8 cellular contexts compared by ENCODE assay signal in genomic region chr17:8221663-8222379, GRCh38. TPM values are rescaled to one million over a fixed set of nuclear protein-coding genes. Genes with fewer than 3 reads are reported as not detected.
DNase-seq lines count a peak whose midpoint lies in the region; ATAC-seq and TF ChIP-seq lines count a peak whose summit lies in the region.

No MANE protein-coding gene starts in this region.

- H3K27ac ChIP-seq in HEK293 (ENCODE audit: extremely low read depth, low read depth, low read length) (peak overlapping the region; percentile 93), heart left ventricle (peak overlapping the region; percentile 93 to 99 (median 98))

- H3K4me1 ChIP-seq in HEK293 (ENCODE audit: control insufficient read depth, insufficient read depth, low read length) = peaks cover 5% of the 10 kb centered on the region; the same call in 1 of the 2 replicates
- peaks cover 0 to 26% (median 11%) of the 10 kb centered on the region in 12 donors for H3K4me1 ChIP-seq in heart left ventricle

- peak overlapping the region; percentile 78 for H3K4me3 ChIP-seq in HEK293 (ENCODE audit: low read depth, low read length)
- H3K4me3 ChIP-seq in heart left ventricle = peak overlapping the region; percentile 49 to 82 (median 69)

- H3K36me3 Mint-ChIP-seq in activated naive CD8-positive, alpha-beta T cell treated with anti-CD3 and anti-CD28 coated beads, Interleukin-2, amount 50 U/mL, for 24 hours (ENCODE audit: low read depth) = peaks cover 22% of the 10 kb centered on the region
- H3K36me3 Mint-ChIP-seq in type B pancreatic cell = peaks cover 13% of the 10 kb centered on the region

- peak; percentile 50 for ATAC-seq in activated naive CD8-positive, alpha-beta T cell treated with anti-CD3 and anti-CD28 coated beads, Interleukin-2, amount 50 U/mL, for 24 hours
- peak; percentile 68 to 77 (median 70) for ATAC-seq in heart left ventricle

- peak overlapping the region; percentile 97 for H3K4me3 Mint-ChIP-seq in activated naive CD8-positive, alpha-beta T cell treated with anti-CD3 and anti-CD28 coated beads, Interleukin-2, amount 50 U/mL, for 24 hours
- peak overlapping the region; percentile 98 for H3K4me3 Mint-ChIP-seq in type B pancreatic cell

- H3K9me3 ChIP-seq in HEK293 (ENCODE audit: control insufficient read depth, insufficient read depth, low read depth, low read length) (no peaks in the 10 kb centered on the region), heart left ventricle (no peaks in the 10 kb centered on the region)

- H3K27ac Mint-ChIP-seq in activated naive CD8-positive, alpha-beta T cell treated with anti-CD3 and anti-CD28 coated beads, Interleukin-2, amount 50 U/mL, for 24 hours = peak overlapping the region; percentile 99
- peak overlapping the region; percentile 100 for H3K27ac Mint-ChIP-seq in type B pancreatic cell

- WGBS in heart left ventricle, 4 donors = 0 to 1% (median 0%) methylated on average over 17 to 40 of the region's 40 CpGs

- DNase-seq in GM03348 (ENCODE audit: low spot score) = peak; percentile 60
- DNase-seq in MV-4-11 (lab: John Stamatoyannopoulos, UW) = peak; percentile 87
- peak; percentile 79 to 91 for DNase-seq in SW 1271 (lab: John Stamatoyannopoulos, UW)
- DNase-seq in activated naive CD8-positive, alpha-beta T cell treated with anti-CD3 and anti-CD28 coated beads, Interleukin-2, amount 50 U/mL, for 24 hours = peak; percentile 89
- peak; percentile 81 to 90 (median 88) for DNase-seq in heart left ventricle
- peak; percentile 95 for DNase-seq in posterior vena cava (ENCODE audit: low spot score)
- DNase-seq in type B pancreatic cell (ENCODE audit: extremely low spot score, unreplicated experiment) = peak; percentile 90

- CTCF ChIA-PET in HEK293 (lab: Yijun Ruan, JAX) = interaction anchor here (0.9 to 2.1 kb wide), 13 partner anchors 10 to 162 kb away, joined by 3 to 15 read pairs (median 4); partner anchors contain the start of gene BORCS6

- H3K36me3 ChIP-seq in HEK293 (ENCODE audit: control insufficient read depth in 2 of 2, insufficient read depth in 1 of 2, low read length in 2 of 2) (no peaks in the 10 kb centered on the region), heart left ventricle (no peaks in the 10 kb centered on the region)

- no peaks in the 10 kb centered on the region for H3K27me3 ChIP-seq in heart left ventricle

- intact Hi-C loops in heart left ventricle (cut with DNase I) = loop anchor here in 9 of 10 donors (1.0 to 10.0 kb wide), 13 partner anchors 25 to 153 kb away; partner anchors contain the start of genes CTC1 (in 2 of the 9), HES7 (in 2 of the 9), ALOXE3 (in 1 of the 9) and KRABD2 (in 1 of the 9)
- intact Hi-C loops in posterior vena cava (cut with DNase I) = loop anchor here (5.0 kb wide), 2 partner anchors 35 to 105 kb away; partner anchors contain the start of gene ALOXE3 (in 1 of the 2)

- H3K4me1 Mint-ChIP-seq in activated naive CD8-positive, alpha-beta T cell treated with anti-CD3 and anti-CD28 coated beads, Interleukin-2, amount 50 U/mL, for 24 hours = peaks cover 55% of the 10 kb centered on the region
- peaks cover 32% of the 10 kb centered on the region for H3K4me1 Mint-ChIP-seq in type B pancreatic cell (ENCODE audit: unreplicated experiment)

- no peaks in the 10 kb centered on the region for H3K9me3 Mint-ChIP-seq in activated naive CD8-positive, alpha-beta T cell treated with anti-CD3 and anti-CD28 coated beads, Interleukin-2, amount 50 U/mL, for 24 hours
- no peaks in the 10 kb centered on the region for H3K9me3 Mint-ChIP-seq in type B pancreatic cell

- H3K27me3 Mint-ChIP-seq in activated naive CD8-positive, alpha-beta T cell treated with anti-CD3 and anti-CD28 coated beads, Interleukin-2, amount 50 U/mL, for 24 hours = peaks cover 23% of the 10 kb centered on the region
- H3K27me3 Mint-ChIP-seq in type B pancreatic cell = peaks cover 33% of the 10 kb centered on the region

- no peak for TF ChIP-seq POLR2A in heart left ventricle (IDR thresholded peaks at IDR 0.05)

- TF ChIP-seq CTCF in HEK293 (tag by site-specific recombination; IDR thresholded peaks at IDR 0.05) (peak; percentile 24; the same call in 1 of the 2 replicates), heart left ventricle (IDR thresholded peaks at IDR 0.05) (no peak), type B pancreatic cell (conservative IDR thresholded peaks at IDR 0.05) (no peak)

- POLR2A ChIA-PET in HEK293 (lab: Yijun Ruan, JAX) = interaction anchor here (0.8 to 9.6 kb wide), 22 partner anchors 13 to 162 kb away, joined by 3 to 218 read pairs (median 8); partner anchors contain the start of genes ALOXE3, AURKB, BORCS6 and CTC1

TF ChIP-seq in HEK293, 187 proteins besides CTCF, POLR2A, EP300 and RAD21 (continues in another document):
- TF ChIP-seq ZNF623 (tag by site-specific recombination; IDR thresholded peaks at IDR 0.05) (0 out of 2 replicates have a peak, but pooled peaks have one; percentile 17), ZNF488 (tag by site-specific recombination; IDR thresholded peaks at IDR 0.05) (no peak), ZNF76 (tag by site-specific recombination; IDR thresholded peaks at IDR 0.05; ENCODE audit: borderline replicate concordance, low read depth) (peak; percentile 32), PRDM6 (tag by site-specific recombination; IDR thresholded peaks at IDR 0.05) (peak; percentile 34; the same call in 1 of the 2 replicates), ZNF341 (tag by site-specific recombination; IDR thresholded peaks at IDR 0.05; ENCODE audit: low read depth) (0 out of 2 replicates have a peak, but pooled peaks have one; percentile 7)
- TF ChIP-seq, protein P1, sequence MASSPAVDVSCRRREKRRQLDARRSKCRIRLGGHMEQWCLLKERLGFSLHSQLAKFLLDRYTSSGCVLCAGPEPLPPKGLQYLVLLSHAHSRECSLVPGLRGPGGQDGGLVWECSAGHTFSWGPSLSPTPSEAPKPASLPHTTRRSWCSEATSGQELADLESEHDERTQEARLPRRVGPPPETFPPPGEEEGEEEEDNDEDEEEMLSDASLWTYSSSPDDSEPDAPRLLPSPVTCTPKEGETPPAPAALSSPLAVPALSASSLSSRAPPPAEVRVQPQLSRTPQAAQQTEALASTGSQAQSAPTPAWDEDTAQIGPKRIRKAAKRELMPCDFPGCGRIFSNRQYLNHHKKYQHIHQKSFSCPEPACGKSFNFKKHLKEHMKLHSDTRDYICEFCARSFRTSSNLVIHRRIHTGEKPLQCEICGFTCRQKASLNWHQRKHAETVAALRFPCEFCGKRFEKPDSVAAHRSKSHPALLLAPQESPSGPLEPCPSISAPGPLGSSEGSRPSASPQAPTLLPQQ (tag by site-specific recombination; IDR thresholded peaks at IDR 0.05) = no peak

RNA-seq across cellular contexts. Expression of gene AURKB, which starts 11.4 kb away (rescaled TPM):
- total RNA-seq in heart left ventricle (10 to 100 TPM in 1 of 9 donors, 1 to 10 TPM in 1, under 1 TPM in 3, not detected in 4; 0.23 to 10.3 (median 0.81) TPM), posterior vena cava (under 1 TPM in 1 of 2 donors, not detected in 1; 0.69 TPM), type B pancreatic cell (ENCODE audit: low replicate concordance) (35.0 and 108 TPM in 2 replicates)
- polyA plus RNA-seq in heart left ventricle = under 1 TPM in 1 of 2 donors, not detected in 1; 0.47 TPM

RNA-seq across cellular contexts. Expression of gene CTC1, which starts 26.0 kb away (rescaled TPM):
- 10 to 100 TPM in 7 of 9 donors, 1 to 10 TPM in 2; 4.6 to 24.4 (median 12.1) TPM for total RNA-seq in heart left ventricle
- polyA plus RNA-seq in heart left ventricle = 10 to 100 TPM in 1 of 2 donors, 1 to 10 TPM in 1; 7.9 to 13.3 TPM
- 10 to 100 TPM; 23.2 to 29.8 TPM for total RNA-seq in posterior vena cava
- 42.6 and 43.1 TPM in 2 replicates for total RNA-seq in type B pancreatic cell (ENCODE audit: low replicate concordance)

RNA-seq across cellular contexts. Expression of gene PFAS, which starts 27.3 kb away (rescaled TPM):
- total RNA-seq in heart left ventricle (10 to 100 TPM in 7 of 9 donors, 1 to 10 TPM in 2; 7.7 to 23.8 (median 14.1) TPM), posterior vena cava (10 to 100 TPM; 20.3 to 23.9 TPM), type B pancreatic cell (ENCODE audit: low replicate concordance) (54.5 and 117 TPM in 2 replicates)
- polyA plus RNA-seq in heart left ventricle = 10 to 100 TPM in 1 of 2 donors, 1 to 10 TPM in 1; 6.1 to 11.8 TPM

RNA-seq across cellular contexts. Expression of gene BORCS6, which starts 31.8 kb away (rescaled TPM):
- total RNA-seq in heart left ventricle (10 to 100 TPM in 3 of 9 donors, 1 to 10 TPM in 6; 6.1 to 13.5 (median 8.1) TPM), posterior vena cava (1 to 10 TPM; 4.5 to 5.6 TPM), type B pancreatic cell (ENCODE audit: low replicate concordance) (4.8 and 6.9 TPM in 2 replicates)
- polyA plus RNA-seq in heart left ventricle = 10 to 100 TPM in 1 of 2 donors, 1 to 10 TPM in 1; 5.1 to 12.9 TPM

RNA-seq across cellular contexts. Expression of gene TMEM107, which starts 45.6 kb away (rescaled TPM):
- 10 to 100 TPM in 3 of 9 donors, 1 to 10 TPM in 6; 5.3 to 16.4 (median 8.4) TPM for total RNA-seq in heart left ventricle
- 1 to 10 TPM; 3.8 to 8.9 TPM for polyA plus RNA-seq in heart left ventricle
- total RNA-seq in posterior vena cava = 10 to 100 TPM; 12.9 to 16.4 TPM
- total RNA-seq in type B pancreatic cell (ENCODE audit: low replicate concordance) = 19.1 and 22.1 TPM in 2 replicates

Comparison
In these comparisons a context has a peak if more than half of its experiments do, and no peak if none do; other contexts are left out.
1. Peak in every context shown above with its lines: DNase-seq, ATAC-seq, H3K4me3 ChIP-seq and H3K27ac ChIP-seq.